9 cellular contexts compared by ENCODE assay signal in genomic region chr16:10521681-10522274, GRCh38. TPM values are rescaled to one million over a fixed set of nuclear protein-coding genes. Genes with fewer than 3 reads are reported as not detected.
DNase-seq lines count a peak whose midpoint lies in the region; ATAC-seq, FAIRE-seq and TF ChIP-seq lines count a peak whose summit lies in the region.
"Had no signal": no experiment of that assay in that cellular context is flagged by ENCODE, and none has a peak within 500 bp of the region (broad histone marks: within the 10 kb centered on the region; RNA-seq: fewer than 3 reads in every experiment).

No MANE protein-coding gene starts in this region.

- H3K36me3 ChIP-seq in Caco-2 (ENCODE audit: control insufficient read depth, insufficient read depth, low read length) (no peaks in the 10 kb centered on the region), OCI-LY3 (replicated peaks; ENCODE audit: low read depth, low read length) (no peaks in the 10 kb centered on the region), ovary (no peaks in the 10 kb centered on the region)

- no peak overlapping the region for H3K27ac ChIP-seq in HL-60 (replicated peaks)
- H3K27ac ChIP-seq in OCI-LY3 (ENCODE audit: low read length) = no peak overlapping the region
- no peak overlapping the region for H3K27ac ChIP-seq in ovary

- peak; percentile 47 to 51 for ATAC-seq in activated T-cell treated with anti-CD3 and anti-CD28 coated beads, Interleukin-2, amount 50 U/mL, for 72 hours (replicated peaks in 1 of 2)
- ATAC-seq in HG02588 (IDR thresholded peaks at IDR 0.05; ENCODE audit: unreplicated experiment) = no peak
- ATAC-seq in HG03108 (IDR thresholded peaks at IDR 0.05; ENCODE audit: unreplicated experiment) = no peak

- TF ChIP-seq CTCF in Caco-2 (IDR thresholded peaks at IDR 0.05; ENCODE audit: insufficient read depth in 1 of 2, low read depth in 1 of 2, low read length in 1 of 2, severe bottlenecking in 1 of 2, unreplicated experiment in 1 of 2) (peak; percentile 12 to 22), HL-60 (IDR thresholded peaks at IDR 0.05; ENCODE audit: insufficient read depth, low read length) (peak; percentile 83), OCI-LY3 (IDR thresholded peaks at IDR 0.05; ENCODE audit: low read depth, low read length) (peak; percentile 89), ovary (IDR thresholded peaks at IDR 0.05) (peak in 2 of 3 donors; percentile 70 to 73)

- no peak for TF ChIP-seq POLR2A in ovary (IDR thresholded peaks at IDR 0.05)

- peaks cover 83% of the 10 kb centered on the region for H3K36me3 Mint-ChIP-seq in Caco-2 (ENCODE audit: insufficient read depth, unreplicated experiment)
- no peaks in the 10 kb centered on the region for H3K36me3 Mint-ChIP-seq in activated T-cell treated with anti-CD3 and anti-CD28 coated beads, Interleukin-2, amount 50 U/mL, for 72 hours (ENCODE audit: insufficient read depth in 2 of 2)

- H3K79me2 ChIP-seq in OCI-LY3 (ENCODE audit: low read length) = no peaks in the 10 kb centered on the region

- H3K4me1 ChIP-seq in Caco-2 = peaks cover 16% of the 10 kb centered on the region
- peaks cover 11% of the 10 kb centered on the region for H3K4me1 ChIP-seq in OCI-LY3 (ENCODE audit: low read length)
- peaks cover 1% of the 10 kb centered on the region for H3K4me1 ChIP-seq in ovary (ENCODE audit: insufficient read depth)

- no peak overlapping the region for H3K27ac Mint-ChIP-seq in Caco-2 (ENCODE audit: unreplicated experiment)
- no peak overlapping the region for H3K27ac Mint-ChIP-seq in activated T-cell treated with anti-CD3 and anti-CD28 coated beads, Interleukin-2, amount 50 U/mL, for 72 hours
- H3K27ac Mint-ChIP-seq: T-helper 1 cell treated with Interleukin-12 subunit alpha and Interleukin-12 subunit beta and Interleukin-4 antibody, amounts not matched to agents 30 μg/mL and 1 μg/mL, for 36 hours had no signal

- BruUV-seq in Caco-2 (replicated peaks; lab: Mats Ljungman, UMichigan) = no TSS peak

- DNase-seq in Caco-2 (peak in 1 of 2 experiments; percentile 30), HL-60 (ENCODE audit: low read depth in 1 of 2, low spot score in 1 of 2) (peak; percentile 28 to 44), frontal cortex (ENCODE audit: low spot score in 2 of 2) (peak; percentile 53 to 68), ovary (peak in 4 of 5 donors; percentile 47 to 74 (median 63))
- DNase-seq in activated T-cell treated with anti-CD3 and anti-CD28 coated beads, Interleukin-2, amount 50 U/mL, for 72 hours = peak; percentile 47 to 57

- H3K4me3 ChIP-seq in Caco-2 (ENCODE audit: low read depth, low read length) = no peak overlapping the region
- H3K4me3 ChIP-seq in HL-60 (replicated peaks; ENCODE audit: insufficient read depth, low read length) = no peak overlapping the region
- H3K4me3 ChIP-seq in OCI-LY3 (ENCODE audit: low read length) = no peak overlapping the region
- H3K4me3 ChIP-seq in ovary = no peak overlapping the region

- POLR2A ChIA-PET in Caco-2 (lab: Charles Lee) = no interaction called here

- intact Hi-C loops in Caco-2 (cut with micrococcal nuclease; ENCODE audit: unreplicated experiment) = loop anchor here (5.0 kb wide), 1 partner anchor 61 kb away; the partner anchor contains the start of gene EMP2
- intact Hi-C loops in ovary (cut with DNase I) = loop anchor here in 2 of 4 donors (2.0 to 10.0 kb wide), 3 partner anchors 53 to 216 kb away; no protein-coding TSS in a partner anchor

- no peaks in the 10 kb centered on the region for H3K27me3 Mint-ChIP-seq in Caco-2 (ENCODE audit: insufficient read depth, unreplicated experiment)
- peaks cover 10% of the 10 kb centered on the region for H3K27me3 Mint-ChIP-seq in activated T-cell treated with anti-CD3 and anti-CD28 coated beads, Interleukin-2, amount 50 U/mL, for 72 hours (ENCODE audit: low read depth)

- no peak overlapping the region for H3K9ac ChIP-seq in OCI-LY3 (ENCODE audit: low read length)

- CTCF ChIA-PET in Caco-2 (lab: Charles Lee) = no interaction called here

- peaks cover 11% of the 10 kb centered on the region for H3K9me3 Mint-ChIP-seq in Caco-2 (ENCODE audit: unreplicated experiment)
- H3K9me3 Mint-ChIP-seq in activated T-cell treated with anti-CD3 and anti-CD28 coated beads, Interleukin-2, amount 50 U/mL, for 72 hours = no peaks in the 10 kb centered on the region
- H3K9me3 Mint-ChIP-seq: T-helper 1 cell treated with Interleukin-12 subunit alpha and Interleukin-12 subunit beta and Interleukin-4 antibody, amounts not matched to agents 30 μg/mL and 1 μg/mL, for 36 hours had no signal

- no peaks in the 10 kb centered on the region for H3K27me3 ChIP-seq in Caco-2 (replicated peaks; ENCODE audit: control insufficient read depth, insufficient read depth, low read length)
- H3K27me3 ChIP-seq in HL-60 (ENCODE audit: insufficient read depth, poor library complexity, severe bottlenecking) = no peaks in the 10 kb centered on the region
- no peaks in the 10 kb centered on the region for H3K27me3 ChIP-seq in OCI-LY3 (ENCODE audit: low read depth, low read length)
- no peaks in the 10 kb centered on the region for H3K27me3 ChIP-seq in ovary

- H3K4me3 Mint-ChIP-seq in Caco-2 (ENCODE audit: unreplicated experiment) = no peak overlapping the region
- no peak overlapping the region for H3K4me3 Mint-ChIP-seq in activated T-cell treated with anti-CD3 and anti-CD28 coated beads, Interleukin-2, amount 50 U/mL, for 72 hours
- H3K4me3 Mint-ChIP-seq: T-helper 1 cell treated with Interleukin-12 subunit alpha and Interleukin-12 subunit beta and Interleukin-4 antibody, amounts not matched to agents 30 μg/mL and 1 μg/mL, for 36 hours had no signal

- peaks cover 25% of the 10 kb centered on the region for H3K4me1 Mint-ChIP-seq in Caco-2 (ENCODE audit: low read depth, unreplicated experiment)
- peaks cover 5% of the 10 kb centered on the region for H3K4me1 Mint-ChIP-seq in activated T-cell treated with anti-CD3 and anti-CD28 coated beads, Interleukin-2, amount 50 U/mL, for 72 hours (ENCODE audit: low read depth)

- H2AFZ ChIP-seq in OCI-LY3 (ENCODE audit: low read depth, low read length) = 0 out of 2 replicates have a peak overlapping the region, but pooled peaks have one; percentile 12

- H4K20me1 ChIP-seq in OCI-LY3 (ENCODE audit: insufficient read depth, low read length) = no peaks in the 10 kb centered on the region

- H3K9me3 ChIP-seq in Caco-2 = no peaks in the 10 kb centered on the region
- H3K9me3 ChIP-seq in OCI-LY3 (ENCODE audit: insufficient read depth, low read length) = no peaks in the 10 kb centered on the region
- H3K9me3 ChIP-seq in ovary = no peaks in the 10 kb centered on the region

- no peak for FAIRE-seq in frontal cortex (lab: Jason Lieb, UNC)

- no peak for TF ChIP-seq EP300 in ovary (IDR thresholded peaks at IDR 0.05)

- WGBS in ovary, 3 donors = 31 to 51% (median 48%) methylated on average over 9 of the region's 9 CpGs

- H3K4me2 ChIP-seq in OCI-LY3 (ENCODE audit: low read length) = peak overlapping the region; percentile 21; the same call in 1 of the 2 replicates

RNA-seq across cellular contexts. Expression of gene EMP2, which starts 58.6 kb away (rescaled TPM):
- total RNA-seq in Caco-2 (2022) = 187 and 198 TPM in 2 replicates
- total RNA-seq in activated T-cell treated with anti-CD3 and anti-CD28 coated beads, Interleukin-2, amount 50 U/mL, for 72 hours = under 1 TPM in 1 of 2 donors, not detected in 1; 0.07 TPM
- 2.4 TPM for total RNA-seq in frontal cortex
- 10 to 100 TPM; 38.9 to 97.7 (median 83.0) TPM for total RNA-seq in ovary
- 100 to 1,000 TPM in 1 of 2 donors, 10 to 100 TPM in 1; 43.8 to 114 TPM for polyA plus RNA-seq in ovary

Comparison
In these comparisons a context has a peak if more than half of its experiments do, and no peak if none do; other contexts are left out.
1. CTCF ChIP-seq: peak in every context shown above with its lines; median percentile 89 in OCI-LY3; 83 in HL-60; 72 in ovary; 17 in Caco-2.
2. ATAC-seq: peak in activated T-cell treated with anti-CD3 and anti-CD28 coated beads, Interleukin-2, amount 50 U/mL, for 72 hours (2 of 2); none in HG02588 (single experiment) and HG03108 (single experiment).
3. RNA of gene EMP2, which starts 58.6 kb away (total RNA-seq): 187 to 198 TPM in Caco-2 and 38.9 to 97.7 TPM in ovary; 2.4 TPM in frontal cortex (single experiment) and 0.07 TPM in activated T-cell treated with anti-CD3 and anti-CD28 coated beads, Interleukin-2, amount 50 U/mL, for 72 hours; every median in the first group is over 10 times any median in the second.